20 cellular contexts compared by ENCODE assay signal in the genomic region with DNA sequence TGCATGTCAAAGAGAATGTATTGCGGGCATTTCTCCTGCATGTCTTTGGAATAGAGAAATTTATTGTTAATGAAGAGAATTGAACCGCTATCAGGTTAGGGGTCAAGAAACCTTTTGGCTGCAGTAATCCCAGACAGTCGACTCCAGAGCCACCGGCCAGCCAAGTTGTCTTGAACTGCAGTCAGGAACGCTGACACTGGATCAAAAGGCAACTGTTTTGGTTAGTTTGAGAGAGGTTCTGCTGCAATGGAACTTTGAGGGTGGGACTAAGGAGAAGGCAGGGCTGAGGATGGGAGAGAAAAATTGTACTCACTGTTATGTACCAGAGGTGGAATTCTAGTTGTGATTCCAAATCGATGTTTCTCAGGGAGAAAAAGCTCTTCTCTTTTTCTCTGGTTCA. TPM values are rescaled to one million over a fixed set of nuclear protein-coding genes. Genes with fewer than 3 reads are reported as not detected.
A peak's percentile ranks its signal among the peaks of the same experiment; 100 is the strongest.
DNase-seq lines count a peak whose midpoint lies in the region; ATAC-seq, FAIRE-seq and TF ChIP-seq lines count a peak whose summit lies in the region.
"Had no signal": no experiment of that assay in that cellular context is flagged by ENCODE, and none has a peak within 500 bp of the region (broad histone marks: within the 10 kb centered on the region; RNA-seq: fewer than 3 reads in every experiment).

No MANE protein-coding gene starts in this region.

- BruUV-seq in IMR-90 (replicated peaks; lab: Mats Ljungman, UMichigan): no TSS peak

- H3K4me2 ChIP-seq in IMR-90 (ENCODE audit: low read depth, low read length) (no peak overlapping the region), osteoblast (ENCODE audit: insufficient read depth, low read length) (no peak overlapping the region), neuronal stem cell (ENCODE audit: insufficient read depth, low read length, poor library complexity, severe bottlenecking) (no peak overlapping the region)
- H3K4me2 ChIP-seq: neural progenitor cell had no signal

- dilution Hi-C loops in IMR-90 (cut with HindIII; ENCODE audit: low sequenced_read_pairs, unreplicated experiment): no loop called here

- H3K9me3 ChIP-seq in IMR-90 (ENCODE audit: control insufficient read depth, insufficient read depth, low read length) (no peaks in the 10 kb centered on the region), osteoblast (ENCODE audit: low read depth, low read length) (no peaks in the 10 kb centered on the region), small intestine (ENCODE audit: control insufficient read depth, low read depth) (no peaks in the 10 kb centered on the region), neuronal stem cell (replicated peaks in 1 of 2; ENCODE audit: control insufficient read depth in 2 of 2, insufficient read depth in 1 of 2, low read depth in 1 of 2, low read length in 2 of 2) (no peaks in the 10 kb centered on the region)
- H3K9me3 ChIP-seq: body of pancreas, thyroid gland had no signal

- POLR2A ChIA-PET in IMR-90 (lab: Charles Lee; ENCODE audit: unreplicated experiment): no interaction called here

- in situ Hi-C loops in IMR-90 (cut with MboI; ENCODE audit: low sequenced_read_pairs): no loop called here

- TF ChIP-seq CTCF in IMR-90 (conservative IDR thresholded peaks at IDR 0.05; ENCODE audit: low read depth, low read length) (no peak), osteoblast (IDR thresholded peaks at IDR 0.05; ENCODE audit: extremely low read depth, low read depth, low read length) (no peak)

- peaks cover 92% of the 10 kb centered on the region for H3K79me2 ChIP-seq in osteoblast (ENCODE audit: insufficient read depth, low read length)

- intact Hi-C loops in IMR-90 (cut with micrococcal nuclease): loop anchor here (5.0 kb wide), 1 partner anchor 65 kb away; no protein-coding TSS in a partner anchor

- H2AK9ac ChIP-seq in IMR-90 (replicated peaks; ENCODE audit: low read depth, low read length, poor library complexity): no peak overlapping the region

- 78% methylated on average over 5 of the region's 6 CpGs; no CpG with 5 or more reads in 1 of the 2 experiments for WGBS in IMR-90 (ENCODE audit: extremely low coverage in 2 of 2, insufficient read length in 1 of 2), 2 experiments
- WGBS in small intestine, 3 donors: 85 to 93% (median 85%) methylated on average over 6 of the region's 6 CpGs
- no CpG with 5 or more reads among the region's 6 CpGs for WGBS in neuronal stem cell (ENCODE audit: extremely low coverage in 2 of 2, insufficient read length in 2 of 2, insufficient replicate concordance in 1 of 2), 2 donors

- H2BK5ac ChIP-seq in IMR-90 (ENCODE audit: low read depth, low read length, poor library complexity, severe bottlenecking) (no peak overlapping the region), neuronal stem cell (ENCODE audit: low read length) (no peak overlapping the region)

- peak overlapping the region; percentile 15 for H3K4ac ChIP-seq in IMR-90 (ENCODE audit: low read depth, low read length)
- H3K4ac ChIP-seq in neuronal stem cell (ENCODE audit: low read length): no peak overlapping the region

- no peaks in the 10 kb centered on the region for H3K27me3 ChIP-seq in IMR-90 (ENCODE audit: control insufficient read depth, insufficient read depth, low read length)
- H3K27me3 ChIP-seq in osteoblast (ENCODE audit: insufficient read depth, low read length): no peaks in the 10 kb centered on the region
- no peaks in the 10 kb centered on the region for H3K27me3 ChIP-seq in small intestine (ENCODE audit: control insufficient read depth in 2 of 2, insufficient read depth in 2 of 2, low read length in 2 of 2)
- H3K27me3 ChIP-seq in neuronal stem cell (ENCODE audit: control insufficient read depth in 3 of 3, insufficient read depth in 3 of 3, low read depth in 1 of 3, low read length in 3 of 3): no peaks in the 10 kb centered on the region
- H3K27me3 ChIP-seq: body of pancreas, neural progenitor cell, thyroid gland had no signal

- CTCF ChIA-PET in IMR-90 (lab: Yijun Ruan, JAX): no interaction called here

- H3K56ac ChIP-seq in IMR-90 (ENCODE audit: extremely low read depth, insufficient read depth, low read length): no peak overlapping the region

- no peak overlapping the region for H2BK12ac ChIP-seq in neuronal stem cell (ENCODE audit: low read length)

- H3K14ac ChIP-seq in IMR-90 (replicated peaks; ENCODE audit: low read depth, low read length): no peak overlapping the region
- H3K14ac ChIP-seq in neuronal stem cell (ENCODE audit: low read length): no peak overlapping the region

- H2AFZ ChIP-seq in IMR-90 (replicated peaks; ENCODE audit: low read length, poor library complexity) (no peak overlapping the region), osteoblast (ENCODE audit: low read length) (no peak overlapping the region), neuronal stem cell (ENCODE audit: low read length) (no peak overlapping the region)
- H2AFZ ChIP-seq: neural progenitor cell had no signal

- no peak overlapping the region for H2BK20ac ChIP-seq in IMR-90 (ENCODE audit: low read depth, low read length)

- H4K20me1 ChIP-seq in IMR-90 (ENCODE audit: insufficient read depth, low read length) (0 out of 2 replicates have a peak, but pooled peaks cover 3% of the 10 kb centered on the region), osteoblast (ENCODE audit: insufficient read depth, low read length) (no peaks in the 10 kb centered on the region)

- TF ChIP-seq RAD21 in IMR-90 (IDR thresholded peaks at IDR 0.05; ENCODE audit: low read length): no peak

- H3K4me1 ChIP-seq in IMR-90 (ENCODE audit: control insufficient read depth, insufficient read depth, low read length) (peaks cover 38% of the 10 kb centered on the region), osteoblast (ENCODE audit: insufficient read depth, low read length) (peaks cover 93% of the 10 kb centered on the region), small intestine (ENCODE audit: control insufficient read depth in 2 of 2, insufficient read depth in 1 of 2, low read depth in 1 of 2, low read length in 1 of 2) (peaks cover 8 to 14% of the 10 kb centered on the region in 2 donors), neuronal stem cell (ENCODE audit: control insufficient read depth in 2 of 2, insufficient read depth in 1 of 2, low read depth in 1 of 2, low read length in 2 of 2) (peaks cover 0 to 6% of the 10 kb centered on the region in 2 donors)

- peak overlapping the region; percentile 17; the same call in 1 of the 2 replicates for H2BK120ac ChIP-seq in IMR-90 (ENCODE audit: low read depth, low read length)
- H2BK120ac ChIP-seq in neuronal stem cell (ENCODE audit: low read depth, low read length): no peak overlapping the region

- peaks cover 29% of the 10 kb centered on the region for H3K9me1 ChIP-seq in IMR-90 (ENCODE audit: insufficient read depth, low read length)

- H2AK5ac ChIP-seq in IMR-90 (ENCODE audit: low read depth, low read length) (no peak overlapping the region), neuronal stem cell (ENCODE audit: low read depth, low read length) (no peak overlapping the region)

- H3K18ac ChIP-seq in IMR-90 (ENCODE audit: low read depth, low read length) (no peak overlapping the region), neuronal stem cell (ENCODE audit: low read length) (no peak overlapping the region)

- no peak for DNase-seq in IMR-90
- DNase-seq in osteoblast (ENCODE audit: insufficient read length, low spot score, missing footprints): no peak
- DNase-seq in superior temporal gyrus (ENCODE audit: extremely low spot score): peak; percentile 70
- no peak for DNase-seq in activated CD4-positive, alpha-beta T cell treated with anti-CD3 and anti-CD28 coated beads for 1 hour
- no peak for DNase-seq in small intestine
- no peak for DNase-seq in neuronal stem cell (ENCODE audit: low spot score)
- DNase-seq: activated CD4-positive, alpha-beta T cell treated with anti-CD3 and anti-CD28 coated beads for 36 hours; activated naive CD8-positive, alpha-beta T cell treated with anti-CD3 and anti-CD28 coated beads for 36 hours; body of pancreas; DMS53; GF-D8; kidney; NCI-H1436 treated with DMSO at 0.1 percent for 48 hours; NCI-H2171 treated with DMSO at 0.1 percent for 48 hours; NCI-H748 treated with DMSO at 0.1 percent for 48 hours; T-cell; thyroid gland had no signal

- no peak overlapping the region for H3K27ac ChIP-seq in IMR-90 (ENCODE audit: insufficient read depth, low read length)
- H3K27ac ChIP-seq in cingulate gyrus (ENCODE audit: low read depth, low read length): peak overlapping the region; percentile 96
- H3K27ac ChIP-seq in osteoblast (ENCODE audit: low read depth, low read length): peak overlapping the region; percentile 96
- no peak overlapping the region for H3K27ac ChIP-seq in small intestine (ENCODE audit: low read depth in 1 of 2, low read length in 1 of 2)
- no peak overlapping the region for H3K27ac ChIP-seq in neuronal stem cell (replicated peaks; ENCODE audit: low read length)
- H3K27ac ChIP-seq: neural progenitor cell had no signal

- no peak for FAIRE-seq in small intestine (lab: Jason Lieb, UNC)
- FAIRE-seq: kidney had no signal

- H3K9ac ChIP-seq in IMR-90 (ENCODE audit: low read depth, low read length): no peak overlapping the region
- H3K9ac ChIP-seq in neuronal stem cell (ENCODE audit: low read depth, low read length, poor library complexity): no peak overlapping the region
- H3K9ac ChIP-seq: neural progenitor cell had no signal

- H3K23ac ChIP-seq in IMR-90 (ENCODE audit: low read depth, low read length): 0 out of 2 replicates have a peak overlapping the region, but pooled peaks have one; percentile 7
- no peak overlapping the region for H3K23ac ChIP-seq in neuronal stem cell (ENCODE audit: low read depth, low read length, poor library complexity)

- H2BK15ac ChIP-seq in IMR-90 (ENCODE audit: low read depth, low read length) (no peak overlapping the region), neuronal stem cell (ENCODE audit: low read length) (no peak overlapping the region)

- H3K79me1 ChIP-seq in IMR-90 (ENCODE audit: low read depth in 1 of 2, low read length in 2 of 2): peaks cover 28 to 86% of the 10 kb centered on the region in 2 experiments
- H3K79me1 ChIP-seq in neuronal stem cell (ENCODE audit: low read depth, low read length): no peaks in the 10 kb centered on the region

- no peak for TF ChIP-seq POLR2A in IMR-90 (IDR thresholded peaks at IDR 0.05; ENCODE audit: low read depth, low read length)

- H3K36me3 ChIP-seq in IMR-90 (ENCODE audit: control insufficient read depth, insufficient read depth, low read length): no peaks in the 10 kb centered on the region
- H3K36me3 ChIP-seq in osteoblast (ENCODE audit: insufficient read depth, low read length): peaks cover 3% of the 10 kb centered on the region
- no peaks in the 10 kb centered on the region for H3K36me3 ChIP-seq in small intestine (ENCODE audit: control insufficient read depth in 2 of 2, insufficient read depth in 2 of 2, low read length in 2 of 2)
- no peaks in the 10 kb centered on the region for H3K36me3 ChIP-seq in neuronal stem cell (replicated peaks in 1 of 2; ENCODE audit: control insufficient read depth in 2 of 2, insufficient read depth in 2 of 2, low read length in 2 of 2)
- H3K36me3 ChIP-seq: neural progenitor cell, thyroid gland had no signal

- H3K4me3 ChIP-seq in IMR-90 (ENCODE audit: insufficient read depth, low read depth, low read length) (no peak overlapping the region), osteoblast (ENCODE audit: insufficient read depth, low read length) (no peak overlapping the region), small intestine (ENCODE audit: low read depth in 1 of 2, low read length in 2 of 2) (no peak overlapping the region), neuronal stem cell (ENCODE audit: low read length in 2 of 2) (no peak overlapping the region)
- H3K4me3 ChIP-seq: body of pancreas, neural progenitor cell, thyroid gland had no signal

- H4K8ac ChIP-seq in IMR-90 (ENCODE audit: low read depth in 2 of 2, low read length in 2 of 2): peak overlapping the region in 1 of 2 experiments; percentile 31; a peak in 1 of 4 replicates
- H4K8ac ChIP-seq in neuronal stem cell (ENCODE audit: low read depth, low read length): no peak overlapping the region

- ATAC-seq in IMR-90 (ENCODE audit: low read depth) (no peak), GM19328 (IDR thresholded peaks at IDR 0.05; ENCODE audit: unreplicated experiment) (no peak)
- ATAC-seq: activated CD4-positive, alpha-beta T cell treated with anti-CD3 and anti-CD28 coated beads for 36 hours; body of pancreas; T-cell had no signal

- H4K91ac ChIP-seq in IMR-90 (ENCODE audit: insufficient read depth, low read depth, low read length): no peak overlapping the region
- no peak overlapping the region for H4K91ac ChIP-seq in neuronal stem cell (ENCODE audit: low read depth, low read length, poor library complexity)

- H4K5ac ChIP-seq in IMR-90 (ENCODE audit: low read depth, low read length): 0 out of 2 replicates have a peak overlapping the region, but pooled peaks have one; percentile 38

RNA-seq across cellular contexts. Expression of gene PPFIBP1, which starts 28.2 kb away (rescaled TPM):
- total RNA-seq in IMR-90 (2012; rRNA removed) (72.2 and 78.6 TPM in 2 replicates), osteoblast (166 and 179 TPM in 2 replicates)
- polyA plus RNA-seq in IMR-90 (2012; rRNA removed) (27.5 and 30.4 TPM in 2 replicates), small intestine (10 to 100 TPM in 1 of 3 donors, 1 to 10 TPM in 2; 4.9 to 16.1 (median 9.2) TPM)
- polyA plus RNA-seq in IMR-90 (2012; cell fraction: cytosol; rRNA removed): 6.9 and 9.1 TPM in 2 replicates
- 14.5 and 64.6 TPM in 2 replicates for polyA plus RNA-seq in IMR-90 (2012; cell fraction: nucleus; rRNA removed; ENCODE audit: low replicate concordance)
- polyA plus RNA-seq in neuronal stem cell (2013, experiment 1 of 2): 16.9 TPM
- polyA plus RNA-seq in neuronal stem cell (2013, experiment 2 of 2): 16.6 TPM

Comparison
In these comparisons a context has a peak if more than half of its experiments do, and no peak if none do; other contexts are left out.
1. H3K27ac ChIP-seq: peak in cingulate gyrus (single experiment) and osteoblast (single experiment); none in IMR-90 (single experiment), small intestine (0 of 2) and neuronal stem cell (single experiment).